Comparison of ENCODE assay signal across 22 cellular contexts in genomic region chr9:114314256-114314867, GRCh38. TPM values are rescaled to one million over a fixed set of nuclear protein-coding genes. Genes with fewer than 3 reads are reported as not detected.
DNase-seq lines count a peak whose midpoint lies in the region; ATAC-seq and TF ChIP-seq lines count a peak whose summit lies in the region.
"Had no signal": no experiment of that assay in that cellular context is flagged by ENCODE, and none has a peak within 500 bp of the region (broad histone marks: within the 10 kb centered on the region; RNA-seq: fewer than 3 reads in every experiment).

No MANE protein-coding gene starts in this region.

- WGBS in stomach, 5 donors: 81 to 90% (median 84%) methylated on average over 7 of the region's 7 CpGs

- no peaks in the 10 kb centered on the region for H3K9me3 Mint-ChIP-seq in activated T-cell treated with anti-CD3 and anti-CD28 coated beads, Interleukin-2, amount 50 U/mL, for 4 hours
- H3K9me3 Mint-ChIP-seq: activated T-helper 2 cell treated with anti-CD3 and anti-CD28 coated beads, Interferon-gamma antibody, Interleukin-2, Interleukin-4, amounts not matched to agents 10 μg/mL and 5 μg/mL and 100 μg/mL, durations not matched to agents 14 hours and 24 hours and 36 hours; immature natural killer cell had no signal

- TF ChIP-seq CTCF in RWPE2 (IDR thresholded peaks at IDR 0.05; ENCODE audit: poor library complexity, severe bottlenecking) (no peak), foreskin keratinocyte (conservative IDR thresholded peaks at IDR 0.05) (no peak), stomach (IDR thresholded peaks at IDR 0.05) (no peak)

- no peaks in the 10 kb centered on the region for H3K36me3 ChIP-seq in RWPE2 (ENCODE audit: low read depth)
- peaks cover 0 to 8% (median 4%) of the 10 kb centered on the region in 4 donors for H3K36me3 ChIP-seq in stomach

- DNase-seq in activated T-cell treated with anti-CD3 and anti-CD28 coated beads, Interleukin-2, amount 50 U/mL, for 48 hours: peak; percentile 3 to 5
- DNase-seq in activated T-cell treated with anti-CD3 and anti-CD28 coated beads, Interleukin-2, amount 50 U/mL, for 4 hours: no peak
- DNase-seq in RWPE2 (ENCODE audit: low spot score) (peak; percentile 10), foreskin keratinocyte (peak; percentile 71 to 85), stomach (peak; percentile 11), iPS-NIHi7 (ENCODE audit: extremely low spot score) (no peak), DMS79 treated with DMSO at 0.1 percent for 48 hours (lab: John Stamatoyannopoulos, UW) (no peak)
- DNase-seq: immature natural killer cell, NCI-H1105 treated with DMSO at 0.1 percent for 48 hours, NCI-H2107, NCI-H69, right cardiac atrium, T-helper 1 cell had no signal

- H3K4me3 ChIP-seq in RWPE2 (ENCODE audit: severe bottlenecking): no peak overlapping the region
- no peak overlapping the region for H3K4me3 ChIP-seq in stomach
- H3K4me3 ChIP-seq: heart left ventricle, lung had no signal

- no peak for TF ChIP-seq EP300 in stomach (IDR thresholded peaks at IDR 0.05)

- H3K36me3 Mint-ChIP-seq in activated T-cell treated with anti-CD3 and anti-CD28 coated beads, Interleukin-2, amount 50 U/mL, for 4 hours (ENCODE audit: insufficient read depth): no peaks in the 10 kb centered on the region
- H3K36me3 Mint-ChIP-seq: immature natural killer cell had no signal

- H3K27me3 Mint-ChIP-seq in activated T-cell treated with anti-CD3 and anti-CD28 coated beads, Interleukin-2, amount 50 U/mL, for 4 hours (ENCODE audit: low read depth): peaks cover 4% of the 10 kb centered on the region

- H3K4me3 Mint-ChIP-seq in activated T-cell treated with anti-CD3 and anti-CD28 coated beads, Interleukin-2, amount 50 U/mL, for 4 hours: no peak overlapping the region
- H3K4me3 Mint-ChIP-seq: immature natural killer cell had no signal

- intact Hi-C loops in stomach (cut with DNase I; ENCODE audit: low total_unique reads): no loop called here

- no peak for TF ChIP-seq POLR2A in stomach (IDR thresholded peaks at IDR 0.05)

- no peak for ATAC-seq in activated T-cell treated with anti-CD3 and anti-CD28 coated beads, Interleukin-2, amount 50 U/mL, for 4 hours
- ATAC-seq in RWPE2 (ENCODE audit: low read depth) (no peak), foreskin keratinocyte (peak; percentile 44), HG03571 (IDR thresholded peaks at IDR 0.05; ENCODE audit: unreplicated experiment) (no peak)
- ATAC-seq: heart left ventricle, right cardiac atrium had no signal

- peaks cover 3% of the 10 kb centered on the region for H3K4me1 ChIP-seq in RWPE2 (ENCODE audit: insufficient read depth, poor library complexity, severe bottlenecking)
- peaks cover 5% of the 10 kb centered on the region for H3K4me1 ChIP-seq in foreskin keratinocyte
- H3K4me1 ChIP-seq in stomach: peaks cover 0 to 8% (median 2%) of the 10 kb centered on the region in 4 donors
- H3K4me1 ChIP-seq: heart left ventricle had no signal

- H3K9me3 ChIP-seq in RWPE2 (ENCODE audit: severe bottlenecking): no peaks in the 10 kb centered on the region
- no peaks in the 10 kb centered on the region for H3K9me3 ChIP-seq in stomach

- no peaks in the 10 kb centered on the region for H3K4me1 Mint-ChIP-seq in activated T-cell treated with anti-CD3 and anti-CD28 coated beads, Interleukin-2, amount 50 U/mL, for 4 hours (ENCODE audit: low read depth)
- H3K4me1 Mint-ChIP-seq: immature natural killer cell had no signal

- no peak overlapping the region for H3K27ac ChIP-seq in RWPE2 (ENCODE audit: poor library complexity, severe bottlenecking)
- H3K27ac ChIP-seq in foreskin keratinocyte: no peak overlapping the region
- H3K27ac ChIP-seq in stomach: peak overlapping the region in 1 of 5 donors; percentile 42
- H3K27ac ChIP-seq: C4-2B, heart left ventricle had no signal

- no peaks in the 10 kb centered on the region for H3K27me3 ChIP-seq in RWPE2 (ENCODE audit: insufficient read depth, poor library complexity, severe bottlenecking)
- H3K27me3 ChIP-seq in foreskin keratinocyte: no peaks in the 10 kb centered on the region
- no peaks in the 10 kb centered on the region for H3K27me3 ChIP-seq in stomach
- H3K27me3 ChIP-seq: heart left ventricle had no signal

RNA-seq across cellular contexts. Expression of gene ORM1, which starts 8.5 kb away (rescaled TPM):
- total RNA-seq in activated T-cell treated with anti-CD3 and anti-CD28 coated beads, Interleukin-2, amount 50 U/mL, for 4 hours: 1 to 10 TPM; 2.4 to 4.5 (median 3.5) TPM
- total RNA-seq in foreskin keratinocyte (not detected in 2 replicates), stomach (1 to 10 TPM in 2 of 5 donors, not detected in 3; 1.6 to 2.2 TPM)
- polyA plus RNA-seq in foreskin keratinocyte (not detected in 2 replicates), stomach (10 to 100 TPM in 1 of 3 donors, 1 to 10 TPM in 2; 2.9 to 14.8 (median 3.9) TPM)
- total RNA-seq: A673; activated T-helper 2 cell treated with anti-CD3 and anti-CD28 coated beads, Interferon-gamma antibody, Interleukin-2, Interleukin-4, amounts not matched to agents 10 μg/mL and 5 μg/mL and 100 μg/mL, durations not matched to agents 14 hours and 24 hours and 36 hours; chondrocyte; OCI-LY7 had no signal
- polyA plus RNA-seq: immature natural killer cell had no signal

RNA-seq across cellular contexts. Expression of gene ORM2, which starts 15.3 kb away (rescaled TPM):
- total RNA-seq in activated T-cell treated with anti-CD3 and anti-CD28 coated beads, Interleukin-2, amount 50 U/mL, for 4 hours: 1 to 10 TPM in 1 of 3 donors, under 1 TPM in 1, not detected in 1; 0.84 to 1.0 TPM
- total RNA-seq in foreskin keratinocyte (not detected in 2 replicates), stomach (1 to 10 TPM in 2 of 5 donors, not detected in 3; 1.2 to 2.0 TPM)
- polyA plus RNA-seq in foreskin keratinocyte (not detected in 2 replicates), stomach (10 to 100 TPM in 1 of 3 donors, 1 to 10 TPM in 1, not detected in 1; 4.9 to 17.1 TPM)
- total RNA-seq: A673; activated T-helper 2 cell treated with anti-CD3 and anti-CD28 coated beads, Interferon-gamma antibody, Interleukin-2, Interleukin-4, amounts not matched to agents 10 μg/mL and 5 μg/mL and 100 μg/mL, durations not matched to agents 14 hours and 24 hours and 36 hours; chondrocyte; heart left ventricle; OCI-LY7; right cardiac atrium; urinary bladder had no signal
- polyA plus RNA-seq: immature natural killer cell had no signal

Comparison
In these comparisons a context has a peak if more than half of its experiments do, and no peak if none do; other contexts are left out.
1. DNase-seq: peak in activated T-cell treated with anti-CD3 and anti-CD28 coated beads, Interleukin-2, amount 50 U/mL, for 48 hours (2 of 2), RWPE2 (single experiment), foreskin keratinocyte (2 of 2) and stomach (single experiment); none in activated T-cell treated with anti-CD3 and anti-CD28 coated beads, Interleukin-2, amount 50 U/mL, for 4 hours (single experiment), iPS-NIHi7 (single experiment) and DMS79 treated with DMSO at 0.1 percent for 48 hours (single experiment).